8 cellular contexts compared by ENCODE assay signal in genomic region chr5:157476699-157477408, GRCh38. TPM values are rescaled to one million over a fixed set of nuclear protein-coding genes. Genes with fewer than 3 reads are reported as not detected.
DNase-seq lines count a peak whose midpoint lies in the region; ATAC-seq and TF ChIP-seq lines count a peak whose summit lies in the region.

No MANE protein-coding gene starts in this region.

- no peak overlapping the region for H3K4me3 ChIP-seq in NB4 (ENCODE audit: low read depth, low read length)

- no peak for TF ChIP-seq POLR2A in NB4 (IDR thresholded peaks at IDR 0.05; ENCODE audit: extremely low read depth, insufficient read length)

- in situ Hi-C loops in Caki2 (cut with HindIII; ENCODE audit: low pct_unique_long_range_greater_than_20kb, low sequenced_read_pairs), result loop anchor here (25.0 kb wide), 1 partner anchor 140 kb away; a partner anchor contains a TSS

- ATAC-seq in GM21360 (IDR thresholded peaks at IDR 0.05; ENCODE audit: unreplicated experiment), result peak; percentile 62
- ATAC-seq in HG03039 (IDR thresholded peaks at IDR 0.05; ENCODE audit: unreplicated experiment), result no peak

- DNase-seq in Caki2 (ENCODE audit: low read depth) (peak; percentile 54), NB4 (ENCODE audit: low read depth) (peak; percentile 67), SW 1271 (lab: John Stamatoyannopoulos, UW) (peak; percentile 29 to 80), epidermal melanocyte (ENCODE audit: insufficient read length, low spot score) (peak; percentile 87), mucosa of gallbladder (ENCODE audit: low spot score) (peak; percentile 50), activated gamma-delta T cell (lab: John Stamatoyannopoulos, UW) (no peak)

- peak; percentile 71 for TF ChIP-seq CTCF in NB4 (IDR thresholded peaks at IDR 0.05; ENCODE audit: low read depth, low read length)

RNA-seq across cellular contexts. Expression of gene NIPAL4, which starts 16.8 kb away (rescaled TPM):
- total RNA-seq in Caki2 (2014; rRNA removed; shearing (Covaris generic); ENCODE audit: low replicate concordance), result not detected in 2 replicates
- total RNA-seq in mucosa of gallbladder, result 0.63 TPM
